11 cellular contexts compared by ENCODE assay signal in genomic region chr18:26279428-26279827, GRCh38.
"Had no signal": no experiment of that assay in that cellular context is flagged by ENCODE, and none has a peak within 500 bp of the region (broad histone marks: within the 10 kb centered on the region; RNA-seq: fewer than 3 reads in every experiment).

No MANE protein-coding gene starts in this region.

- H3K9ac ChIP-seq: GM23248 had no signal

- ATAC-seq: GM23338, HCT116 had no signal

- H2AFZ ChIP-seq: GM23248, GM23338 had no signal

- H3K4me1 ChIP-seq: HAP-1 had no signal

- H3K4me2 ChIP-seq: GM23338 had no signal

- H3K27ac ChIP-seq: GM23248 had no signal

- DNase-seq: GM23248, GOT3, H7, H9, HCEC 1CT, HFFc6 had no signal

- H3K4me3 ChIP-seq: GM23248, GM23338, HAP-1 had no signal

- H3K4me1 Mint-ChIP-seq: GM23338 had no signal

- H3K27ac Mint-ChIP-seq: GM23338, H9, HFFc6 had no signal

- FAIRE-seq: H1, H54 had no signal

- H3K4me3 Mint-ChIP-seq: GM23338, H9, HFFc6 had no signal

- H3K9me3 ChIP-seq: HAP-1 had no signal
